ENCODE assay signal across 1 cellular context in genomic region chr14:104753528-104754212, GRCh38.
A peak's percentile ranks its signal among the peaks of the same experiment; 100 is the strongest.
TF ChIP-seq lines count a peak whose summit lies in the region.

No MANE protein-coding gene starts in this region.

TF ChIP-seq in H1, 55 proteins besides CTCF, POLR2A, EP300 and RAD21:
- TF ChIP-seq POLR2AphosphoS5 (IDR thresholded peaks at IDR 0.05; ENCODE audit: low read depth, low read length) (no peak), SAP30 (IDR thresholded peaks at IDR 0.05; ENCODE audit: insufficient read depth, insufficient replicate concordance, low read length) (peak; percentile 47)
